Comparison of ENCODE assay signal across 1 cellular context in the genomic region with DNA sequence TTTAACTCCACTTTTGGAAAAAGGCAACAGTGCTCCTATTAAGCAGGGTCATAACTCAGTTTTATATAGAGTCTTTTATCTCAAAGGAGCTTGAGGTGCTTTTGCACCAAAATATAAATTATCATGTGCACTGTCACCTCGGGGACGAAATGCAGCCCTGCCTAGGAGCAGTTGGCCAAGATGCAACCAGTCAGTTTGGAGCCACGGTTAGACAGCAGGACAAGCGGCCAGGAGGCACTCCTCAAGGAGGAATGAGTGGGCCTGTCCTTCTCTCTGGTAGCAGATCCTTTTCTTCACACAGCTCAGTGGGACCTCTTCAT.
TF ChIP-seq lines count a peak whose summit lies in the region.

No MANE protein-coding gene starts in this region.

TF ChIP-seq in GM23338, 12 proteins besides CTCF, POLR2A, EP300 and RAD21 (continued from another document):
- TF ChIP-seq ZNF462 (CRISPR knock-in tag; IDR thresholded peaks at IDR 0.05): no peak
- TF ChIP-seq JUNB (IDR thresholded peaks at IDR 0.05; ENCODE audit: unreplicated experiment): no peak
- TF ChIP-seq, protein P1, sequence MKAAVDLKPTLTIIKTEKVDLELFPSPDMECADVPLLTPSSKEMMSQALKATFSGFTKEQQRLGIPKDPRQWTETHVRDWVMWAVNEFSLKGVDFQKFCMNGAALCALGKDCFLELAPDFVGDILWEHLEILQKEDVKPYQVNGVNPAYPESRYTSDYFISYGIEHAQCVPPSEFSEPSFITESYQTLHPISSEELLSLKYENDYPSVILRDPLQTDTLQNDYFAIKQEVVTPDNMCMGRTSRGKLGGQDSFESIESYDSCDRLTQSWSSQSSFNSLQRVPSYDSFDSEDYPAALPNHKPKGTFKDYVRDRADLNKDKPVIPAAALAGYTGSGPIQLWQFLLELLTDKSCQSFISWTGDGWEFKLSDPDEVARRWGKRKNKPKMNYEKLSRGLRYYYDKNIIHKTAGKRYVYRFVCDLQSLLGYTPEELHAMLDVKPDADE (IDR thresholded peaks at IDR 0.05): no peak
- no peak for TF ChIP-seq CREB1 (CRISPR knock-in tag; IDR thresholded peaks at IDR 0.05; ENCODE audit: low read depth)
- TF ChIP-seq POLR2AphosphoS5 (IDR thresholded peaks at IDR 0.05; ENCODE audit: low read depth): no peak
- TF ChIP-seq NANOG (IDR thresholded peaks at IDR 0.05; ENCODE audit: borderline replicate concordance): no peak
